Comparison of ENCODE assay signal across 1 cellular context in the genomic region with DNA sequence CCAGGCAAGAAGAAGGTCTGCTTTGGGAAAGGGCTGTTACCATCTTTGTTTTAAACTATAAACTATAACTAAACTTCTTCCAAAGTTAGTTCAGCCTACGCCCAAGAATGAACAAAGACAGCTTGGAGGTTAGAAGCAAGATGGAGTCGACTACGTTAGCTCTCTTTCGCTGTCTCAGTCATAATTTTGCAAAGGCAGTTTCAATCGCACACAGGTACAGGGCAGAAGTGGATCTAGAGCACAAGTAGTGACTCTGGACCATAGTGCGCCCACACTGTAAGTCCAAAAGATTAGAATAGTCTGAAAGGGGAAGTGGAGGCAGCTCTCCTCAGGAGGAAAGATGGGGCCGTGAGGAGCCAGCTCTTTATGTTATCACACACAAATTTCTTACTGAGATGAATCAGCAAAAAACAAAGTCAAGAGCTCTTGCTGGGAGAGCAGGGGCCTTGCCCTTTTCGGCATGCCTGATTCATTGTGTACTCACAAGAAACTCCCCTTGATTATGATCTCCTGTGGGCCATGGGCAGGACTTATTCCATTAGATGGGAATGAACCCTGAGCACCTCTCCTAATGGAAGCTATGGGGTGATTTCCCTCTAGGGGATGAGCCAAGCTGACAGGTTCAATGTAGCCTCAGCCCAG.
A peak's percentile ranks its signal among the peaks of the same experiment; 100 is the strongest.
TF ChIP-seq lines count a peak whose summit lies in the region.

No MANE protein-coding gene starts in this region.

TF ChIP-seq in K562, 482 proteins besides CTCF, POLR2A, EP300 and RAD21 (continued from another document and continues in another):
- TF ChIP-seq ZC3H11A (IDR thresholded peaks at IDR 0.05; ENCODE audit: low read depth, low read length) (no peak), POLR2G (IDR thresholded peaks at IDR 0.05; ENCODE audit: low read depth, low read length) (no peak), RBM34 (IDR thresholded peaks at IDR 0.05; ENCODE audit: borderline replicate concordance, insufficient read depth, low read length) (no peak), RB1 (IDR thresholded peaks at IDR 0.05; ENCODE audit: low read depth) (no peak), SMARCA4 (IDR thresholded peaks at IDR 0.05) (no peak), ZNF175 (CRISPR knock-in tag; IDR thresholded peaks at IDR 0.05; ENCODE audit: low read depth) (0 out of 2 replicates have a peak, but pooled peaks have one; percentile 60), ZBTB7A (IDR thresholded peaks at IDR 0.05; ENCODE audit: borderline replicate concordance, control insufficient read depth, low read depth, low read length) (no peak), YY1 (IDR thresholded peaks at IDR 0.05; ENCODE audit: borderline replicate concordance in 1 of 3, control insufficient read depth in 1 of 3, extremely low read depth in 1 of 3, insufficient read depth in 3 of 3, insufficient read length in 1 of 3, insufficient replicate concordance in 2 of 3, low read depth in 1 of 3, low read length in 2 of 3) (peak in 1 of 3 experiments; percentile 14), ZNF146 (CRISPR knock-in tag; IDR thresholded peaks at IDR 0.05; ENCODE audit: unreplicated experiment) (no peak), POU5F1 (IDR thresholded peaks at IDR 0.05; ENCODE audit: borderline replicate concordance, low read depth, low read length, partially characterized antibody) (no peak), BRCA1 (IDR thresholded peaks at IDR 0.05) (no peak), BRCA1 (CRISPR knock-in tag; IDR thresholded peaks at IDR 0.05) (no peak), FOXK2 (conservative IDR thresholded peaks at IDR 0.05 in 1 of 2, IDR thresholded peaks at IDR 0.05 in 1 of 2; ENCODE audit: low read depth in 2 of 2) (no peak), PTBP1 (IDR thresholded peaks at IDR 0.05; ENCODE audit: low read depth, low read length) (no peak), ZNF644 (tag; IDR thresholded peaks at IDR 0.05; ENCODE audit: low read depth) (peak; percentile 74; the same call in 1 of the 2 replicates), TAF15 (IDR thresholded peaks at IDR 0.05; ENCODE audit: low read depth, low read length) (no peak), ZNF778 (CRISPR knock-in tag; IDR thresholded peaks at IDR 0.05) (no peak), WHSC1 (IDR thresholded peaks at IDR 0.05; ENCODE audit: low read length) (no peak), HLTF (IDR thresholded peaks at IDR 0.05) (no peak), CEBPG (CRISPR knock-in tag; IDR thresholded peaks at IDR 0.05) (no peak), CEBPG (tag; conservative IDR thresholded peaks at IDR 0.05 in 1 of 2, IDR thresholded peaks at IDR 0.05 in 1 of 2) (no peak), JUN (IDR thresholded peaks at IDR 0.05; ENCODE audit: borderline replicate concordance, low read depth, low read length) (no peak), JUN (CRISPR knock-in tag; IDR thresholded peaks at IDR 0.05; ENCODE audit: borderline replicate concordance) (no peak), SMC3 (conservative IDR thresholded peaks at IDR 0.05; ENCODE audit: insufficient read depth, low read depth, low read length) (no peak), TEAD4 (IDR thresholded peaks at IDR 0.05; ENCODE audit: low read length) (no peak), TEAD4 (CRISPR knock-in tag; IDR thresholded peaks at IDR 0.05; ENCODE audit: borderline replicate concordance) (no peak), CREB1 (IDR thresholded peaks at IDR 0.05) (no peak), CREB1 (CRISPR knock-in tag; IDR thresholded peaks at IDR 0.05) (no peak), KDM4B (IDR thresholded peaks at IDR 0.05; ENCODE audit: borderline replicate concordance in 2 of 2, low read depth in 1 of 2) (no peak), ZKSCAN8 (CRISPR knock-in tag; IDR thresholded peaks at IDR 0.05) (no peak)
- TF ChIP-seq, protein P1, sequence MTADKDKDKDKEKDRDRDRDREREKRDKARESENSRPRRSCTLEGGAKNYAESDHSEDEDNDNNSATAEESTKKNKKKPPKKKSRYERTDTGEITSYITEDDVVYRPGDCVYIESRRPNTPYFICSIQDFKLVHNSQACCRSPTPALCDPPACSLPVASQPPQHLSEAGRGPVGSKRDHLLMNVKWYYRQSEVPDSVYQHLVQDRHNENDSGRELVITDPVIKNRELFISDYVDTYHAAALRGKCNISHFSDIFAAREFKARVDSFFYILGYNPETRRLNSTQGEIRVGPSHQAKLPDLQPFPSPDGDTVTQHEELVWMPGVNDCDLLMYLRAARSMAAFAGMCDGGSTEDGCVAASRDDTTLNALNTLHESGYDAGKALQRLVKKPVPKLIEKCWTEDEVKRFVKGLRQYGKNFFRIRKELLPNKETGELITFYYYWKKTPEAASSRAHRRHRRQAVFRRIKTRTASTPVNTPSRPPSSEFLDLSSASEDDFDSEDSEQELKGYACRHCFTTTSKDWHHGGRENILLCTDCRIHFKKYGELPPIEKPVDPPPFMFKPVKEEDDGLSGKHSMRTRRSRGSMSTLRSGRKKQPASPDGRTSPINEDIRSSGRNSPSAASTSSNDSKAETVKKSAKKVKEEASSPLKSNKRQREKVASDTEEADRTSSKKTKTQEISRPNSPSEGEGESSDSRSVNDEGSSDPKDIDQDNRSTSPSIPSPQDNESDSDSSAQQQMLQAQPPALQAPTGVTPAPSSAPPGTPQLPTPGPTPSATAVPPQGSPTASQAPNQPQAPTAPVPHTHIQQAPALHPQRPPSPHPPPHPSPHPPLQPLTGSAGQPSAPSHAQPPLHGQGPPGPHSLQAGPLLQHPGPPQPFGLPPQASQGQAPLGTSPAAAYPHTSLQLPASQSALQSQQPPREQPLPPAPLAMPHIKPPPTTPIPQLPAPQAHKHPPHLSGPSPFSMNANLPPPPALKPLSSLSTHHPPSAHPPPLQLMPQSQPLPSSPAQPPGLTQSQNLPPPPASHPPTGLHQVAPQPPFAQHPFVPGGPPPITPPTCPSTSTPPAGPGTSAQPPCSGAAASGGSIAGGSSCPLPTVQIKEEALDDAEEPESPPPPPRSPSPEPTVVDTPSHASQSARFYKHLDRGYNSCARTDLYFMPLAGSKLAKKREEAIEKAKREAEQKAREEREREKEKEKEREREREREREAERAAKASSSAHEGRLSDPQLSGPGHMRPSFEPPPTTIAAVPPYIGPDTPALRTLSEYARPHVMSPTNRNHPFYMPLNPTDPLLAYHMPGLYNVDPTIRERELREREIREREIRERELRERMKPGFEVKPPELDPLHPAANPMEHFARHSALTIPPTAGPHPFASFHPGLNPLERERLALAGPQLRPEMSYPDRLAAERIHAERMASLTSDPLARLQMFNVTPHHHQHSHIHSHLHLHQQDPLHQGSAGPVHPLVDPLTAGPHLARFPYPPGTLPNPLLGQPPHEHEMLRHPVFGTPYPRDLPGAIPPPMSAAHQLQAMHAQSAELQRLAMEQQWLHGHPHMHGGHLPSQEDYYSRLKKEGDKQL (CRISPR knock-in tag; IDR thresholded peaks at IDR 0.05; ENCODE audit: borderline replicate concordance), result no peak
- TF ChIP-seq, protein P2, sequence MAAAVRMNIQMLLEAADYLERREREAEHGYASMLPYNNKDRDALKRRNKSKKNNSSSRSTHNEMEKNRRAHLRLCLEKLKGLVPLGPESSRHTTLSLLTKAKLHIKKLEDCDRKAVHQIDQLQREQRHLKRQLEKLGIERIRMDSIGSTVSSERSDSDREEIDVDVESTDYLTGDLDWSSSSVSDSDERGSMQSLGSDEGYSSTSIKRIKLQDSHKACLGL (CRISPR knock-in tag; IDR thresholded peaks at IDR 0.05; ENCODE audit: borderline replicate concordance, poor library complexity, severe bottlenecking), result no peak
- TF ChIP-seq, protein P3, sequence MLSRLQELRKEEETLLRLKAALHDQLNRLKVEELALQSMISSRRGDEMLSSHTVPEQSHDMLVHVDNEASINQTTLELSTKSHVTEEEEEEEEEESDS (CRISPR knock-in tag; IDR thresholded peaks at IDR 0.05), result no peak
- TF ChIP-seq, protein P4, sequence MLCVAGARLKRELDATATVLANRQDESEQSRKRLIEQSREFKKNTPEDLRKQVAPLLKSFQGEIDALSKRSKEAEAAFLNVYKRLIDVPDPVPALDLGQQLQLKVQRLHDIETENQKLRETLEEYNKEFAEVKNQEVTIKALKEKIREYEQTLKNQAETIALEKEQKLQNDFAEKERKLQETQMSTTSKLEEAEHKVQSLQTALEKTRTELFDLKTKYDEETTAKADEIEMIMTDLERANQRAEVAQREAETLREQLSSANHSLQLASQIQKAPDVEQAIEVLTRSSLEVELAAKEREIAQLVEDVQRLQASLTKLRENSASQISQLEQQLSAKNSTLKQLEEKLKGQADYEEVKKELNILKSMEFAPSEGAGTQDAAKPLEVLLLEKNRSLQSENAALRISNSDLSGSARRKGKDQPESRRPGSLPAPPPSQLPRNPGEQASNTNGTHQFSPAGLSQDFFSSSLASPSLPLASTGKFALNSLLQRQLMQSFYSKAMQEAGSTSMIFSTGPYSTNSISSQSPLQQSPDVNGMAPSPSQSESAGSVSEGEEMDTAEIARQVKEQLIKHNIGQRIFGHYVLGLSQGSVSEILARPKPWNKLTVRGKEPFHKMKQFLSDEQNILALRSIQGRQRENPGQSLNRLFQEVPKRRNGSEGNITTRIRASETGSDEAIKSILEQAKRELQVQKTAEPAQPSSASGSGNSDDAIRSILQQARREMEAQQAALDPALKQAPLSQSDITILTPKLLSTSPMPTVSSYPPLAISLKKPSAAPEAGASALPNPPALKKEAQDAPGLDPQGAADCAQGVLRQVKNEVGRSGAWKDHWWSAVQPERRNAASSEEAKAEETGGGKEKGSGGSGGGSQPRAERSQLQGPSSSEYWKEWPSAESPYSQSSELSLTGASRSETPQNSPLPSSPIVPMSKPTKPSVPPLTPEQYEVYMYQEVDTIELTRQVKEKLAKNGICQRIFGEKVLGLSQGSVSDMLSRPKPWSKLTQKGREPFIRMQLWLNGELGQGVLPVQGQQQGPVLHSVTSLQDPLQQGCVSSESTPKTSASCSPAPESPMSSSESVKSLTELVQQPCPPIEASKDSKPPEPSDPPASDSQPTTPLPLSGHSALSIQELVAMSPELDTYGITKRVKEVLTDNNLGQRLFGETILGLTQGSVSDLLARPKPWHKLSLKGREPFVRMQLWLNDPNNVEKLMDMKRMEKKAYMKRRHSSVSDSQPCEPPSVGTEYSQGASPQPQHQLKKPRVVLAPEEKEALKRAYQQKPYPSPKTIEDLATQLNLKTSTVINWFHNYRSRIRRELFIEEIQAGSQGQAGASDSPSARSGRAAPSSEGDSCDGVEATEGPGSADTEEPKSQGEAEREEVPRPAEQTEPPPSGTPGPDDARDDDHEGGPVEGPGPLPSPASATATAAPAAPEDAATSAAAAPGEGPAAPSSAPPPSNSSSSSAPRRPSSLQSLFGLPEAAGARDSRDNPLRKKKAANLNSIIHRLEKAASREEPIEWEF (CRISPR knock-in tag; IDR thresholded peaks at IDR 0.05), result peak; percentile 74; the same call in 1 of the 2 replicates
- TF ChIP-seq, protein P5, sequence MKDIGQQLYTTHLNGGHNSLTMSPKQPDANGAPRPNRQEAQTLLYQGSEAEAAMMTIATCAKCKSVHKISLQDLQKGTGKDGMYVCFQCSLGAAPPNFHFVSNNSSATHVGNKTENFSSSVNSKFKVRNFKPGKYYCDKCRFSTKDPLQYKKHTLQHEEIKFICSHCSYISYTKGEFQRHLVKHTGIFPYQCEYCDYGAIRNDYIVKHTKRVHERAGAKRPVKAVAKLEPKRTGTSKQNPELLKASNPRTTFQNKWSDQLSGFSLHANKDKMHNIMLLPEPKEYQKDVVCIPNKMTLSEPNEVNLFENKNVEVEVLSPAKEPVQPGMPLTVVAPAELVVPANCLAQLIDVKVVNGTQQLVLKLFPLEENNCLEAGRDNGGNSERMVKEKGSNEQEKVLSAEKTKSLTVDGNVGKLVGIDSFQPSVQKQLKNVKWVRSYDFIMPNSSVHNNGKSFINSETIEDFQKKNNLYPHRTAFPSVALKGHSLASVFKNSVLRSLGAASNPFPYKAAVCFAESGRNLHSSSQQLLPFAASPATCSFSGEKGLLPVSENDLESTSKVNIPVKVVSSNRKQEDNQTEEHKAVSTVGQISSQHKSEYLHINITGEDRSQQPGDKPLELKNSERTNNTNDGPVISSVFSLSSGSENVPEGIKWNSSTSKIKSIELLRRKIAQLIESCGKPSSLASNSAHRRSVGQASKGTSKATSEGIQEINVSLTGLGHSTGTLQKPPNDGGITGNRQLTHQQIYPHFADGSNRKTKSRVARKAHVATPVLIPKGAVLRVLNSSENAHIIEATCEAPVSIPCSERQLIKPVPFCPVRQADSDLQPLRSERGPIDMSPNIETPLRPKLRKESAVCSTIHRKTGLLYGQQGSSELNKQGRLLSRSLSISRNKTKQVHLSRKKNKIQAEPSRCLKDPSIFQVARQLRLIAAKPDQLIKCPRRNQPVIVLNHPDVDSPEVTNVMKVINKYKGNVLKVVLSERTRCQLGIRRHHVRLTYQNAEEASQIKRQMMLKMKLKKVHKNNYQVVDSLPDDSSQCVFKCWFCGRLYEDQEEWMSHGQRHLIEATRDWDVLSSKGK (CRISPR knock-in tag; IDR thresholded peaks at IDR 0.05), result no peak
- TF ChIP-seq, protein P6, sequence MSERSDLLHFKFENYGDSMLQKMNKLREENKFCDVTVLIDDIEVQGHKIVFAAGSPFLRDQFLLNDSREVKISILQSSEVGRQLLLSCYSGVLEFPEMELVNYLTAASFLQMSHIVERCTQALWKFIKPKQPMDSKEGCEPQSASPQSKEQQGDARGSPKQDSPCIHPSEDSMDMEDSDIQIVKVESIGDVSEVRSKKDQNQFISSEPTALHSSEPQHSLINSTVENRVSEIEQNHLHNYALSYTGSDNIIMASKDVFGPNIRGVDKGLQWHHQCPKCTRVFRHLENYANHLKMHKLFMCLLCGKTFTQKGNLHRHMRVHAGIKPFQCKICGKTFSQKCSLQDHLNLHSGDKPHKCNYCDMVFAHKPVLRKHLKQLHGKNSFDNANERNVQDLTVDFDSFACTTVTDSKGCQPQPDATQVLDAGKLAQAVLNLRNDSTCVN (CRISPR knock-in tag; IDR thresholded peaks at IDR 0.05), result 0 out of 2 replicates have a peak, but pooled peaks have one; percentile 25
- TF ChIP-seq, protein P7, sequence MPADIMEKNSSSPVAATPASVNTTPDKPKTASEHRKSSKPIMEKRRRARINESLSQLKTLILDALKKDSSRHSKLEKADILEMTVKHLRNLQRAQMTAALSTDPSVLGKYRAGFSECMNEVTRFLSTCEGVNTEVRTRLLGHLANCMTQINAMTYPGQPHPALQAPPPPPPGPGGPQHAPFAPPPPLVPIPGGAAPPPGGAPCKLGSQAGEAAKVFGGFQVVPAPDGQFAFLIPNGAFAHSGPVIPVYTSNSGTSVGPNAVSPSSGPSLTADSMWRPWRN (IDR thresholded peaks at IDR 0.05; ENCODE audit: low read depth), result no peak
- TF ChIP-seq, protein P8, sequence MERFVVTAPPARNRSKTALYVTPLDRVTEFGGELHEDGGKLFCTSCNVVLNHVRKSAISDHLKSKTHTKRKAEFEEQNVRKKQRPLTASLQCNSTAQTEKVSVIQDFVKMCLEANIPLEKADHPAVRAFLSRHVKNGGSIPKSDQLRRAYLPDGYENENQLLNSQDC (CRISPR knock-in tag; IDR thresholded peaks at IDR 0.05), result no peak
- TF ChIP-seq, protein P9, sequence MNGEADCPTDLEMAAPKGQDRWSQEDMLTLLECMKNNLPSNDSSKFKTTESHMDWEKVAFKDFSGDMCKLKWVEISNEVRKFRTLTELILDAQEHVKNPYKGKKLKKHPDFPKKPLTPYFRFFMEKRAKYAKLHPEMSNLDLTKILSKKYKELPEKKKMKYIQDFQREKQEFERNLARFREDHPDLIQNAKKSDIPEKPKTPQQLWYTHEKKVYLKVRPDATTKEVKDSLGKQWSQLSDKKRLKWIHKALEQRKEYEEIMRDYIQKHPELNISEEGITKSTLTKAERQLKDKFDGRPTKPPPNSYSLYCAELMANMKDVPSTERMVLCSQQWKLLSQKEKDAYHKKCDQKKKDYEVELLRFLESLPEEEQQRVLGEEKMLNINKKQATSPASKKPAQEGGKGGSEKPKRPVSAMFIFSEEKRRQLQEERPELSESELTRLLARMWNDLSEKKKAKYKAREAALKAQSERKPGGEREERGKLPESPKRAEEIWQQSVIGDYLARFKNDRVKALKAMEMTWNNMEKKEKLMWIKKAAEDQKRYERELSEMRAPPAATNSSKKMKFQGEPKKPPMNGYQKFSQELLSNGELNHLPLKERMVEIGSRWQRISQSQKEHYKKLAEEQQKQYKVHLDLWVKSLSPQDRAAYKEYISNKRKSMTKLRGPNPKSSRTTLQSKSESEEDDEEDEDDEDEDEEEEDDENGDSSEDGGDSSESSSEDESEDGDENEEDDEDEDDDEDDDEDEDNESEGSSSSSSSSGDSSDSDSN (IDR thresholded peaks at IDR 0.05; ENCODE audit: borderline replicate concordance in 1 of 2, low read depth in 2 of 2, low read length in 2 of 2), result no peak
